In the genomic region with DNA sequence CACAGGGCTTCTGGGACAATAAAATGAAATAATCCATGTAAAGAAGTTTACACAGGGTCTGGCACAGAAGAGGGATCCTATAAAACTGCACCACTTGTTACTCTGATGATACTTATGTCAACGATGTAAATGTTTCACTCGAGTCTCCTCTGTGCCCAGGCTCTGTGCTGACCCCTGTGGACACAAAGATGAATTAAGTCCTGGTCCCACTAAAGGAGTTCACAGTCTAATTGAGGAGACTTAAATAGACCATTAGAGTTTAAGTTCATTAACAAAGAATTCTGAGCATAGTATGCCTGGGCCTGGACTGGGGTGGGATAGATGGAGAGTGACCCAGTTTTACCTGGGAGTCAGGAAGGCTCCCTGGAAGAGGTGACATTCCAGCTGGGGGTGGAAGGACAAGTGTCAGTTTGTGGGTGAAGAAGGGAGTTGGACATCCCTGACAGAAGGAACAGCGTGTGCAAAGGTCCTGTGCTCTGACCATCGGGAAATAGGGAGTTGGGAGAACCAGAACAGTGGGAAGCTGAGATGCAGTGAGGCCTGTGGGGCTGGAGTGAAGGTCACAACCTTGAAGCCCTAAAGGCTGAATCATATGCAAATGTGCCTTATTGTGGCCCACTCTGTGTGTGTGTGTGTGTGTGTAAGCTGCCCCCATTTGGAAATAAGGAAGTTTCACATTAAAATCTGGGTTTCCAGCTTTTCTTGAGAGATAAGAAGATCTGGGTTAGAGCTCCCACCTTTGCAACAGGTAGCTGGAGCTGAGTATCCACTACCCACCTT, we compare ENCODE assay signal across 1 cellular context.
TF ChIP-seq lines count a peak whose summit lies in the region.

No MANE protein-coding gene starts in this region.

TF ChIP-seq in GM23338, 12 proteins besides CTCF, POLR2A, EP300 and RAD21 (continued from another document):
- TF ChIP-seq, protein P1, sequence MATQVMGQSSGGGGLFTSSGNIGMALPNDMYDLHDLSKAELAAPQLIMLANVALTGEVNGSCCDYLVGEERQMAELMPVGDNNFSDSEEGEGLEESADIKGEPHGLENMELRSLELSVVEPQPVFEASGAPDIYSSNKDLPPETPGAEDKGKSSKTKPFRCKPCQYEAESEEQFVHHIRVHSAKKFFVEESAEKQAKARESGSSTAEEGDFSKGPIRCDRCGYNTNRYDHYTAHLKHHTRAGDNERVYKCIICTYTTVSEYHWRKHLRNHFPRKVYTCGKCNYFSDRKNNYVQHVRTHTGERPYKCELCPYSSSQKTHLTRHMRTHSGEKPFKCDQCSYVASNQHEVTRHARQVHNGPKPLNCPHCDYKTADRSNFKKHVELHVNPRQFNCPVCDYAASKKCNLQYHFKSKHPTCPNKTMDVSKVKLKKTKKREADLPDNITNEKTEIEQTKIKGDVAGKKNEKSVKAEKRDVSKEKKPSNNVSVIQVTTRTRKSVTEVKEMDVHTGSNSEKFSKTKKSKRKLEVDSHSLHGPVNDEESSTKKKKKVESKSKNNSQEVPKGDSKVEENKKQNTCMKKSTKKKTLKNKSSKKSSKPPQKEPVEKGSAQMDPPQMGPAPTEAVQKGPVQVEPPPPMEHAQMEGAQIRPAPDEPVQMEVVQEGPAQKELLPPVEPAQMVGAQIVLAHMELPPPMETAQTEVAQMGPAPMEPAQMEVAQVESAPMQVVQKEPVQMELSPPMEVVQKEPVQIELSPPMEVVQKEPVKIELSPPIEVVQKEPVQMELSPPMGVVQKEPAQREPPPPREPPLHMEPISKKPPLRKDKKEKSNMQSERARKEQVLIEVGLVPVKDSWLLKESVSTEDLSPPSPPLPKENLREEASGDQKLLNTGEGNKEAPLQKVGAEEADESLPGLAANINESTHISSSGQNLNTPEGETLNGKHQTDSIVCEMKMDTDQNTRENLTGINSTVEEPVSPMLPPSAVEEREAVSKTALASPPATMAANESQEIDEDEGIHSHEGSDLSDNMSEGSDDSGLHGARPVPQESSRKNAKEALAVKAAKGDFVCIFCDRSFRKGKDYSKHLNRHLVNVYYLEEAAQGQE (IDR thresholded peaks at IDR 0.05; ENCODE audit: unreplicated experiment) = no peak
- no peak for TF ChIP-seq CREB1 (CRISPR knock-in tag; IDR thresholded peaks at IDR 0.05; ENCODE audit: low read depth)
